9 cellular contexts compared by ENCODE assay signal in the genomic region with DNA sequence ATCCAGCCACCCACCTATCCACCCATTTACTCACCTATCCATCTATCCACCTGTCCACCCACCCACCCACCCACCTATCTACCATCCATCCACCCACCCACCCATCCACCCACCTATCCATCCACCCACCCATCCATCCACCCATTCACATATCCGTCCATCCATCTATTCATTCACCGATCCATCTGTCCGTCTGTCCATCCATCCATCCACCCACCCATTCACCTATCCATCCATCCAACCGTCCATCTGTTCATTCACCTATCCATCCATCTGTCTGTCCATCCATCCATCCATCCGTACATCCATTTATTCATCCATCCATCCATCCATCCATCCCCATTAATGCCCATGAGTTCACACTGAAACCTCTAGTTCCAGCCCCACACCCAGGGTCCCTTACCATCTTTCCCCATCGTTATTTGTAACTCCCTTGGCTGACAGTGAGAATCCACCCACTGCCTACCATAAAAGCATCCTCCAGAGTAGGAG.
"Had no signal": no experiment of that assay in that cellular context is flagged by ENCODE, and none has a peak within 500 bp of the region (broad histone marks: within the 10 kb centered on the region; RNA-seq: fewer than 3 reads in every experiment).

No MANE protein-coding gene starts in this region.

- H3K27ac ChIP-seq: GM23248, HL-60 had no signal

- H3K9ac ChIP-seq: GM23248 had no signal

- FAIRE-seq: HepG2 had no signal

- H3K4me3 Mint-ChIP-seq: IgD-negative memory B cell had no signal

- H3K4me3 ChIP-seq: GM23248, HAP-1 had no signal

- DNase-seq: GM23248, GOT3, H7, KG1 had no signal

- H3K9me3 ChIP-seq: HAP-1 had no signal

- H3K27me3 Mint-ChIP-seq: IgD-negative memory B cell had no signal

- H3K9me3 Mint-ChIP-seq: IgD-negative memory B cell had no signal

- H3K4me1 ChIP-seq: HAP-1 had no signal

- ATAC-seq: HCT116, HepG2 had no signal

- H3K36me3 ChIP-seq: HAP-1 had no signal

- H2AFZ ChIP-seq: GM23248 had no signal
